8 cellular contexts compared by ENCODE assay signal in the genomic region with DNA sequence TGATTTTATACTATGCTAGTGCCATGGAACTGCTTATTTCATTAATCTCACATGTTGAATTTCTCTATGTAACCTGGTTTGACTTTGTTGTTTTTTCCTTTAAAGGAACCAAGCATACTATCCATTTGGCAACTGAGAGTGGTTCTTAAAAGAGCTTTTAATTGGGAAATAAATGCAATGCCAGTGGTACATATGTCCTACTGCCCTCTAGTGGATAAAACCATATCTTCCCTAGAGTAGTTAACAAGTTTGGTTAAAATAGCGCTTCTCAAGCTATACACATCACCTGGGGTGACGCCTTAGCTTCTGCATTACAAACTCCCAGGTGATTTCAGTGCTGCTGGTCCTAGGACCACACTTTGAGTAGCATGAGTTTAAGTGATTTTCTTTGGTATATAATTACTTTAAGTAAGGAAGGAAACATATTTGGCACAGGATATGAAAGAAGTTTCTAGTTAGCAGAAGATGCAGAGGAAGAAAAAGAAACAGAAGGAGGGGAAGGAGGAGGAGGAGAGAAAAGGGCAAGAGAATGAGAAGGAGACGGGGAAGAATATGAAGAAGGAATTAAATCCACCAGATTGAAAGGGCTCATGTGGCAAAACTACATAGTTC. TPM values are rescaled to one million over a fixed set of nuclear protein-coding genes. Genes with fewer than 3 reads are reported as not detected.
DNase-seq lines count a peak whose midpoint lies in the region; ATAC-seq and TF ChIP-seq lines count a peak whose summit lies in the region.

No MANE protein-coding gene starts in this region.

- H3K9me3 ChIP-seq in liver (ENCODE audit: control insufficient read depth in 4 of 4, low read length in 3 of 4) = no peaks in the 10 kb centered on the region

- TF ChIP-seq CTCF in GM13976 (IDR thresholded peaks at IDR 0.05; ENCODE audit: borderline replicate concordance, control extremely low read depth, extremely low read depth, insufficient read depth, missing control alignments) = peak; percentile 35
- peak; percentile 37 for TF ChIP-seq CTCF in brain microvascular endothelial cell (IDR thresholded peaks at IDR 0.05; ENCODE audit: low read depth, low read length, missing control alignments)
- TF ChIP-seq CTCF in liver (IDR thresholded peaks at IDR 0.05; ENCODE audit: low read depth, low read length, missing input control) = peak; percentile 66

- H3K4me3 ChIP-seq in brain microvascular endothelial cell (ENCODE audit: low read depth, low read length) (no peak overlapping the region), liver (ENCODE audit: low read depth in 1 of 3, low read length in 3 of 3) (no peak overlapping the region)

- in situ Hi-C loops in GM13976 (cut with MboI; ENCODE audit: low sequenced_read_pairs, unreplicated experiment) (loop anchor here (25.0 kb wide), 1 partner anchor 595 kb away; no protein-coding TSS in a partner anchor), brain microvascular endothelial cell (cut with HindIII; ENCODE audit: low pct_ligation_motif_present, low sequenced_read_pairs) (no loop called here)

- no peak overlapping the region for H3K9ac ChIP-seq in liver (ENCODE audit: low read depth in 1 of 2, low read length in 2 of 2)

- ATAC-seq in HG02938 (IDR thresholded peaks at IDR 0.05; ENCODE audit: unreplicated experiment) = peak; percentile 65
- no peak for ATAC-seq in GM19023 (IDR thresholded peaks at IDR 0.05; ENCODE audit: unreplicated experiment)

- WGBS in liver = 20% methylated on average over 3 of the region's 3 CpGs

- H3K27ac ChIP-seq in brain microvascular endothelial cell (no peak overlapping the region), liver (ENCODE audit: low read depth in 1 of 2, low read length in 2 of 2) (no peak overlapping the region)

- no peaks in the 10 kb centered on the region for H3K36me3 ChIP-seq in brain microvascular endothelial cell (replicated peaks)
- no peaks in the 10 kb centered on the region for H3K36me3 ChIP-seq in liver (ENCODE audit: control insufficient read depth in 4 of 4, insufficient read depth in 3 of 4, low read depth in 1 of 4, low read length in 3 of 4)

- TF ChIP-seq RAD21 in liver (IDR thresholded peaks at IDR 0.05) = peak; percentile 94 to 96

- H3K4me1 ChIP-seq in liver (ENCODE audit: control insufficient read depth in 4 of 4, insufficient read depth in 4 of 4, low read length in 3 of 4) = no peaks in the 10 kb centered on the region

- DNase-seq in GM13976 (ENCODE audit: low spot score) (peak; percentile 6), NCI-H2171 (lab: John Stamatoyannopoulos, UW) (peak; percentile 16), brain microvascular endothelial cell (peak; percentile 0), DMS79 (lab: John Stamatoyannopoulos, UW) (no peak), mesenteric fat pad (ENCODE audit: low spot score) (no peak)

- H3K27me3 ChIP-seq in brain microvascular endothelial cell (replicated peaks) (no peaks in the 10 kb centered on the region), liver (ENCODE audit: control insufficient read depth in 4 of 4, insufficient read depth in 4 of 4, low read length in 3 of 4) (peaks cover 0 to 2% (median 0%) of the 10 kb centered on the region in 4 donors)

TF ChIP-seq in liver, 16 proteins besides CTCF, POLR2A, EP300 and RAD21:
- TF ChIP-seq JUND (IDR thresholded peaks at IDR 0.05) (no peak), HNF4A (conservative IDR thresholded peaks at IDR 0.05) (no peak), TAF1 (conservative IDR thresholded peaks at IDR 0.05) (no peak), FOXA1 (IDR thresholded peaks at IDR 0.05) (no peak), RXRA (IDR thresholded peaks at IDR 0.05) (no peak), EGR1 (IDR thresholded peaks at IDR 0.05; ENCODE audit: low read depth in 2 of 2) (no peak), YY1 (IDR thresholded peaks at IDR 0.05) (no peak), GABPA (IDR thresholded peaks at IDR 0.05 in 1 of 2, conservative IDR thresholded peaks at IDR 0.05 in 1 of 2) (no peak), NR2F2 (IDR thresholded peaks at IDR 0.05) (no peak), HNF4G (IDR thresholded peaks at IDR 0.05) (no peak), FOXA2 (IDR thresholded peaks at IDR 0.05) (no peak), SP1 (IDR thresholded peaks at IDR 0.05) (no peak)
- TF ChIP-seq, protein P1, sequence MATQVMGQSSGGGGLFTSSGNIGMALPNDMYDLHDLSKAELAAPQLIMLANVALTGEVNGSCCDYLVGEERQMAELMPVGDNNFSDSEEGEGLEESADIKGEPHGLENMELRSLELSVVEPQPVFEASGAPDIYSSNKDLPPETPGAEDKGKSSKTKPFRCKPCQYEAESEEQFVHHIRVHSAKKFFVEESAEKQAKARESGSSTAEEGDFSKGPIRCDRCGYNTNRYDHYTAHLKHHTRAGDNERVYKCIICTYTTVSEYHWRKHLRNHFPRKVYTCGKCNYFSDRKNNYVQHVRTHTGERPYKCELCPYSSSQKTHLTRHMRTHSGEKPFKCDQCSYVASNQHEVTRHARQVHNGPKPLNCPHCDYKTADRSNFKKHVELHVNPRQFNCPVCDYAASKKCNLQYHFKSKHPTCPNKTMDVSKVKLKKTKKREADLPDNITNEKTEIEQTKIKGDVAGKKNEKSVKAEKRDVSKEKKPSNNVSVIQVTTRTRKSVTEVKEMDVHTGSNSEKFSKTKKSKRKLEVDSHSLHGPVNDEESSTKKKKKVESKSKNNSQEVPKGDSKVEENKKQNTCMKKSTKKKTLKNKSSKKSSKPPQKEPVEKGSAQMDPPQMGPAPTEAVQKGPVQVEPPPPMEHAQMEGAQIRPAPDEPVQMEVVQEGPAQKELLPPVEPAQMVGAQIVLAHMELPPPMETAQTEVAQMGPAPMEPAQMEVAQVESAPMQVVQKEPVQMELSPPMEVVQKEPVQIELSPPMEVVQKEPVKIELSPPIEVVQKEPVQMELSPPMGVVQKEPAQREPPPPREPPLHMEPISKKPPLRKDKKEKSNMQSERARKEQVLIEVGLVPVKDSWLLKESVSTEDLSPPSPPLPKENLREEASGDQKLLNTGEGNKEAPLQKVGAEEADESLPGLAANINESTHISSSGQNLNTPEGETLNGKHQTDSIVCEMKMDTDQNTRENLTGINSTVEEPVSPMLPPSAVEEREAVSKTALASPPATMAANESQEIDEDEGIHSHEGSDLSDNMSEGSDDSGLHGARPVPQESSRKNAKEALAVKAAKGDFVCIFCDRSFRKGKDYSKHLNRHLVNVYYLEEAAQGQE (IDR thresholded peaks at IDR 0.05) = no peak
- TF ChIP-seq, protein P2, sequence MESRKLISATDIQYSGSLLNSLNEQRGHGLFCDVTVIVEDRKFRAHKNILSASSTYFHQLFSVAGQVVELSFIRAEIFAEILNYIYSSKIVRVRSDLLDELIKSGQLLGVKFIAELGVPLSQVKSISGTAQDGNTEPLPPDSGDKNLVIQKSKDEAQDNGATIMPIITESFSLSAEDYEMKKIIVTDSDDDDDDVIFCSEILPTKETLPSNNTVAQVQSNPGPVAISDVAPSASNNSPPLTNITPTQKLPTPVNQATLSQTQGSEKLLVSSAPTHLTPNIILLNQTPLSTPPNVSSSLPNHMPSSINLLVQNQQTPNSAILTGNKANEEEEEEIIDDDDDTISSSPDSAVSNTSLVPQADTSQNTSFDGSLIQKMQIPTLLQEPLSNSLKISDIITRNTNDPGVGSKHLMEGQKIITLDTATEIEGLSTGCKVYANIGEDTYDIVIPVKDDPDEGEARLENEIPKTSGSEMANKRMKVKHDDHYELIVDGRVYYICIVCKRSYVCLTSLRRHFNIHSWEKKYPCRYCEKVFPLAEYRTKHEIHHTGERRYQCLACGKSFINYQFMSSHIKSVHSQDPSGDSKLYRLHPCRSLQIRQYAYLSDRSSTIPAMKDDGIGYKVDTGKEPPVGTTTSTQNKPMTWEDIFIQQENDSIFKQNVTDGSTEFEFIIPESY (IDR thresholded peaks at IDR 0.05) = no peak
- TF ChIP-seq, protein P3, sequence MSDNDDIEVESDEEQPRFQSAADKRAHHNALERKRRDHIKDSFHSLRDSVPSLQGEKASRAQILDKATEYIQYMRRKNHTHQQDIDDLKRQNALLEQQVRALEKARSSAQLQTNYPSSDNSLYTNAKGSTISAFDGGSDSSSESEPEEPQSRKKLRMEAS (IDR thresholded peaks at IDR 0.05) = no peak
- TF ChIP-seq, protein P4, sequence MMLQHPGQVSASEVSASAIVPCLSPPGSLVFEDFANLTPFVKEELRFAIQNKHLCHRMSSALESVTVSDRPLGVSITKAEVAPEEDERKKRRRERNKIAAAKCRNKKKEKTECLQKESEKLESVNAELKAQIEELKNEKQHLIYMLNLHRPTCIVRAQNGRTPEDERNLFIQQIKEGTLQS (IDR thresholded peaks at IDR 0.05) = no peak

RNA-seq across cellular contexts. Expression of a gene that starts 56.8 kb away (rescaled TPM):
- total RNA-seq in liver = under 1 TPM; 0.25 to 0.61 TPM
- polyA plus RNA-seq in liver = under 1 TPM in 1 of 2 donors, not detected in 1; 0.12 TPM
- total RNA-seq in mesenteric fat pad = 24.0 TPM

Comparison
In these comparisons a context has a peak if more than half of its experiments do, and no peak if none do; other contexts are left out.
1. DNase-seq: peak in GM13976 (single experiment), NCI-H2171 (single experiment) and brain microvascular endothelial cell (single experiment); none in DMS79 (single experiment) and mesenteric fat pad (single experiment).
2. RNA of a gene that starts 56.8 kb away (total RNA-seq): 24.0 TPM in mesenteric fat pad (single experiment); 0.25 to 0.61 TPM in liver; every median in the first group is over 10 times any median in the second.
3. Peak in every context shown above with its lines, with median percentiles within 50 percentile points of each other: CTCF ChIP-seq.